In genomic region chr17:81792675-81793615, GRCh38 we compare ENCODE assay signal across 2 cellular contexts.
TF ChIP-seq lines count a peak whose summit lies in the region.

No MANE protein-coding gene starts in this region.

TF ChIP-seq in HepG2, 621 proteins besides CTCF, POLR2A, EP300 and RAD21 (continued from another document and continues in another):
- TF ChIP-seq DMAP1 (CRISPR knock-in tag; IDR thresholded peaks at IDR 0.05) (no peak), NONO (IDR thresholded peaks at IDR 0.05) (peak; percentile 49; the same call in 1 of the 2 replicates), NONO (CRISPR knock-in tag; conservative IDR thresholded peaks at IDR 0.05) (no peak), CHD4 (IDR thresholded peaks at IDR 0.05; ENCODE audit: borderline replicate concordance, low read length) (0 out of 2 replicates have a peak, but pooled peaks have one; percentile 21), ZNF646 (CRISPR knock-in tag; IDR thresholded peaks at IDR 0.05) (peak; percentile 86), KIAA2018 (CRISPR knock-in tag; IDR thresholded peaks at IDR 0.05; ENCODE audit: borderline replicate concordance) (no peak)

TF ChIP-seq in K562, 482 proteins besides CTCF, POLR2A, EP300 and RAD21 (continued from another document and continues in another):
- TF ChIP-seq ZNF407 (IDR thresholded peaks at IDR 0.05; ENCODE audit: low read depth), result peak; percentile 42; the same call in 1 of the 2 replicates
- TF ChIP-seq ARHGAP35 (IDR thresholded peaks at IDR 0.05; ENCODE audit: partially characterized antibody), result peak; percentile 52
- no peak for TF ChIP-seq BCOR (IDR thresholded peaks at IDR 0.05)
- no peak for TF ChIP-seq CBX8 (IDR thresholded peaks at IDR 0.05; ENCODE audit: borderline replicate concordance, extremely low read depth, low read depth, low read length, poor library complexity, severe bottlenecking)
- TF ChIP-seq OTX1 (CRISPR knock-in tag; IDR thresholded peaks at IDR 0.05), result peak; percentile 3; the same call in 1 of the 2 replicates
- peak; percentile 50; the same call in 1 of the 2 replicates for TF ChIP-seq EHMT2 (IDR thresholded peaks at IDR 0.05)
- TF ChIP-seq TCF7 (IDR thresholded peaks at IDR 0.05; ENCODE audit: borderline replicate concordance), result no peak
- TF ChIP-seq THRB (CRISPR knock-in tag; conservative IDR thresholded peaks at IDR 0.05), result peak; percentile 72
- TF ChIP-seq MTF1 (CRISPR knock-in tag; IDR thresholded peaks at IDR 0.05; ENCODE audit: borderline replicate concordance), result no peak
- 0 out of 2 replicates have a peak, but pooled peaks have one; percentile 13 for TF ChIP-seq NR2C1 (IDR thresholded peaks at IDR 0.05)
- no peak for TF ChIP-seq NR2C1 (tag; IDR thresholded peaks at IDR 0.05)
- TF ChIP-seq NFIC (IDR thresholded peaks at IDR 0.05), result peak; percentile 16; the same call in 1 of the 2 replicates
- TF ChIP-seq HBP1 (CRISPR knock-in tag; IDR thresholded peaks at IDR 0.05), result peak; percentile 68; the same call in 1 of the 2 replicates
- TF ChIP-seq FOXA1 (IDR thresholded peaks at IDR 0.05; ENCODE audit: borderline replicate concordance), result no peak
- no peak for TF ChIP-seq KAT2B (IDR thresholded peaks at IDR 0.05; ENCODE audit: low read depth, low read length)
- 0 out of 2 replicates have a peak, but pooled peaks have one; percentile 33 for TF ChIP-seq LARP7 (IDR thresholded peaks at IDR 0.05)
- TF ChIP-seq RNF219 (CRISPR knock-in tag; IDR thresholded peaks at IDR 0.05), result no peak
- no peak for TF ChIP-seq ZBTB40 (IDR thresholded peaks at IDR 0.05)
- TF ChIP-seq ZBTB40 (CRISPR knock-in tag; IDR thresholded peaks at IDR 0.05), result no peak
- TF ChIP-seq PHB (CRISPR knock-in tag; IDR thresholded peaks at IDR 0.05), result no peak
- no peak for TF ChIP-seq CTCFL (IDR thresholded peaks at IDR 0.05; ENCODE audit: borderline replicate concordance, insufficient read depth, low read depth, low read length, poor library complexity, severe bottlenecking)
- peak; percentile 84 for TF ChIP-seq PHF20 (IDR thresholded peaks at IDR 0.05; ENCODE audit: partially characterized antibody)
- no peak for TF ChIP-seq DEAF1 (CRISPR knock-in tag; IDR thresholded peaks at IDR 0.05)
